9 cellular contexts compared by ENCODE assay signal in the genomic region with DNA sequence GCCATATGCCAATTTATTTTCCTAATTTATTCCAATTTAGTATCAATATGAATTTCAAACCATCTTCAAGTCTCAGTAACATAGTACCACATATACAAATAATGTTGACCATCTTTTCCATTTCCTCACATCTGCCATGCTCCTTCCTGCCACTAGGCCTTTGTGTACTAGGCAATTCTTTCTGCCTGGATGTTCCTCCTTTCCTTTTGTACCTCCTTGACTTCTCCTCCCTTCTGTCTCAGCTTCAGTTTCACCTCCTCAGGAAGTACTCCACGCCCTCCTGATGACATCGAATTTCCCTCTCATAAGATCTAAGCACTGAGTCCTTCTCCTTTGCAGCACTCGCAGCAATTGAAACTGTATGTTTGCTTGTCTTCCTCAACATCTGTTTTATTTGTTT. TPM values are rescaled to one million over a fixed set of nuclear protein-coding genes. Genes with fewer than 3 reads are reported as not detected.
DNase-seq lines count a peak whose midpoint lies in the region; ATAC-seq, FAIRE-seq and TF ChIP-seq lines count a peak whose summit lies in the region.
"Had no signal": no experiment of that assay in that cellular context is flagged by ENCODE, and none has a peak within 500 bp of the region (broad histone marks: within the 10 kb centered on the region; RNA-seq: fewer than 3 reads in every experiment).

No MANE protein-coding gene starts in this region.

- no peaks in the 10 kb centered on the region for H3K36me3 Mint-ChIP-seq in activated T-helper 1 cell treated with anti-CD3 and anti-CD28 coated beads, Interleukin-12 subunit alpha, Interleukin-12 subunit beta, Interleukin-2, Interleukin-4 antibody, amounts not matched to agents 30 ng/mL and 10 ng/mL and 1 ng/mL, durations not matched to agents 14 hours and 24 hours and 36 hours (ENCODE audit: low read depth)

- no peak overlapping the region for H3K4me2 ChIP-seq in HepG2 (ENCODE audit: low read depth, low read length)

- 72% methylated on average over 3 of the region's 3 CpGs for WGBS in liver
- WGBS in HepG2 (ENCODE audit: low lambda C conversion rate) = 14% methylated on average over 3 of the region's 3 CpGs

- in situ Hi-C loops in HepG2 (cut with HindIII; ENCODE audit: extremely low pct_ligation_motif_present, low pct_unique_long_range_greater_than_20kb) = no loop called here

- no peak overlapping the region for H3K4me3 Mint-ChIP-seq in activated T-helper 1 cell treated with anti-CD3 and anti-CD28 coated beads, Interleukin-12 subunit alpha, Interleukin-12 subunit beta, Interleukin-2, Interleukin-4 antibody, amounts not matched to agents 30 ng/mL and 10 ng/mL and 1 ng/mL, durations not matched to agents 14 hours and 24 hours and 36 hours

- H3K9me3 ChIP-seq in liver (ENCODE audit: control insufficient read depth in 4 of 4, low read length in 3 of 4) (no peaks in the 10 kb centered on the region), HepG2 (ENCODE audit: low read length) (no peaks in the 10 kb centered on the region)

- H3K27me3 ChIP-seq in liver (ENCODE audit: control insufficient read depth in 4 of 4, insufficient read depth in 4 of 4, low read length in 3 of 4) (no peaks in the 10 kb centered on the region), HepG2 (ENCODE audit: control insufficient read depth in 1 of 2, insufficient read depth in 2 of 2, low read length in 2 of 2) (no peaks in the 10 kb centered on the region; a peak in 1 of 5 replicates)

- BruUV-seq in HepG2 (replicated peaks; lab: Mats Ljungman, UMichigan) = no TSS peak

- H3K4me3 ChIP-seq in liver (ENCODE audit: low read depth in 1 of 3, low read length in 3 of 3) (no peak overlapping the region), HepG2 (replicated peaks in 1 of 3; ENCODE audit: insufficient read depth in 1 of 3, low read depth in 2 of 3, low read length in 3 of 3) (no peak overlapping the region)

- DNase-seq in HepG2 (ENCODE audit: low spot score) (no peak), left lobe of liver (ENCODE audit: low spot score) (no peak), activated gamma-delta T cell treated with Interleukin-2 at 50 U/mL for 16 hours (no peak), NCI-H510A (lab: John Stamatoyannopoulos, UW) (no peak), COR-L47 (lab: John Stamatoyannopoulos, UW) (no peak)
- DNase-seq in activated T-helper 1 cell treated with anti-CD3 and anti-CD28 coated beads, Interleukin-12 subunit alpha, Interleukin-12 subunit beta, Interleukin-2, Interleukin-4 antibody, amounts not matched to agents 30 ng/mL and 10 ng/mL and 1 ng/mL, durations not matched to agents 14 hours and 24 hours and 36 hours (ENCODE audit: low spot score) = no peak
- DNase-seq in NK-92 treated with Interleukin-12 subunit alpha and Interleukin-12 subunit beta, amount 100 ng/mL, for 24 hours (lab: John Stamatoyannopoulos, UW) = no peak

- no peaks in the 10 kb centered on the region for H3K36me3 ChIP-seq in liver (ENCODE audit: control insufficient read depth in 4 of 4, insufficient read depth in 3 of 4, low read depth in 1 of 4, low read length in 3 of 4)
- H3K36me3 ChIP-seq in HepG2 (replicated peaks in 1 of 2; ENCODE audit: control insufficient read depth in 1 of 2, insufficient read depth in 2 of 2, low read length in 2 of 2) = no peaks in the 10 kb centered on the region

- intact Hi-C loops in HepG2 (cut with micrococcal nuclease; ENCODE audit: unreplicated experiment) = no loop called here
- intact Hi-C loops in activated T-helper 1 cell treated with anti-CD3 and anti-CD28 coated beads, Interleukin-12 subunit alpha, Interleukin-12 subunit beta, Interleukin-2, Interleukin-4 antibody, amounts not matched to agents 30 ng/mL and 10 ng/mL and 1 ng/mL, durations not matched to agents 14 hours and 24 hours and 36 hours (cut with micrococcal nuclease) = loop anchor here (2.0 to 5.0 kb wide), 2 partner anchors 44 to 53 kb away; a partner anchor contains a TSS

- peak in 1 of 2 donors; percentile 51 for TF ChIP-seq RAD21 in liver (IDR thresholded peaks at IDR 0.05)
- TF ChIP-seq RAD21 in HepG2 (CRISPR knock-in tag; IDR thresholded peaks at IDR 0.05) = no peak

- TF ChIP-seq CTCF in liver (IDR thresholded peaks at IDR 0.05; ENCODE audit: low read depth, low read length, missing input control) = no peak
- no peak for TF ChIP-seq CTCF in HepG2 (CRISPR knock-in tag; IDR thresholded peaks at IDR 0.05)

- peak overlapping the region; percentile 67 for H3K27ac Mint-ChIP-seq in activated T-helper 1 cell treated with anti-CD3 and anti-CD28 coated beads, Interleukin-12 subunit alpha, Interleukin-12 subunit beta, Interleukin-2, Interleukin-4 antibody, amounts not matched to agents 30 ng/mL and 10 ng/mL and 1 ng/mL, durations not matched to agents 14 hours and 24 hours and 36 hours

- H3K4me1 ChIP-seq in liver (ENCODE audit: control insufficient read depth in 4 of 4, insufficient read depth in 4 of 4, low read length in 3 of 4) (peaks cover 0 to 6% (median 4%) of the 10 kb centered on the region in 4 donors), HepG2 (ENCODE audit: insufficient read depth, low read length) (no peaks in the 10 kb centered on the region)

- TF ChIP-seq EP300 in HepG2 (IDR thresholded peaks at IDR 0.05; ENCODE audit: low read depth in 2 of 2, low read length in 2 of 2) = no peak
- no peak for TF ChIP-seq EP300 in HepG2 (CRISPR knock-in tag; IDR thresholded peaks at IDR 0.05; ENCODE audit: borderline replicate concordance)

- no peaks in the 10 kb centered on the region for H4K20me1 ChIP-seq in HepG2 (ENCODE audit: insufficient read depth, low read length)

- POLR2A ChIA-PET in HepG2 (lab: Yijun Ruan, JAX) = no interaction called here

- FAIRE-seq in HepG2 (lab: Jason Lieb, UNC) = no peak
- FAIRE-seq: D721Med had no signal

- H3K27ac ChIP-seq in liver (ENCODE audit: low read depth in 1 of 2, low read length in 2 of 2) (peak overlapping the region; percentile 36 to 58), HepG2 (ENCODE audit: extremely low read length, insufficient read depth, low read length) (no peak overlapping the region)

- no peak overlapping the region for H2AFZ ChIP-seq in HepG2 (ENCODE audit: low read length)

- H3K4me1 Mint-ChIP-seq in activated T-helper 1 cell treated with anti-CD3 and anti-CD28 coated beads, Interleukin-12 subunit alpha, Interleukin-12 subunit beta, Interleukin-2, Interleukin-4 antibody, amounts not matched to agents 30 ng/mL and 10 ng/mL and 1 ng/mL, durations not matched to agents 14 hours and 24 hours and 36 hours (ENCODE audit: low read depth) = peaks cover 44% of the 10 kb centered on the region

- H3K9ac ChIP-seq in liver (ENCODE audit: low read depth in 1 of 2, low read length in 2 of 2) = no peak overlapping the region
- no peak overlapping the region for H3K9ac ChIP-seq in HepG2 (ENCODE audit: insufficient read depth, low read depth, low read length)

- no peak for TF ChIP-seq POLR2A in HepG2 (IDR thresholded peaks at IDR 0.05; ENCODE audit: insufficient read depth in 1 of 2, low read depth in 2 of 2, low read length in 2 of 2)

- H3K27me3 Mint-ChIP-seq in activated T-helper 1 cell treated with anti-CD3 and anti-CD28 coated beads, Interleukin-12 subunit alpha, Interleukin-12 subunit beta, Interleukin-2, Interleukin-4 antibody, amounts not matched to agents 30 ng/mL and 10 ng/mL and 1 ng/mL, durations not matched to agents 14 hours and 24 hours and 36 hours (ENCODE audit: insufficient read depth) = peaks cover 3% of the 10 kb centered on the region

- ATAC-seq in HepG2 = no peak
- peak; percentile 22 for ATAC-seq in left lobe of liver

- no peaks in the 10 kb centered on the region for H3K9me3 Mint-ChIP-seq in activated T-helper 1 cell treated with anti-CD3 and anti-CD28 coated beads, Interleukin-12 subunit alpha, Interleukin-12 subunit beta, Interleukin-2, Interleukin-4 antibody, amounts not matched to agents 30 ng/mL and 10 ng/mL and 1 ng/mL, durations not matched to agents 14 hours and 24 hours and 36 hours

- no peaks in the 10 kb centered on the region for H3K79me2 ChIP-seq in HepG2 (ENCODE audit: insufficient read depth, low read length)

- CTCF ChIA-PET in HepG2 (lab: Yijun Ruan, JAX; ENCODE audit: low intra/inter-chr PET ratio, low total read pairs) = no interaction called here

TF ChIP-seq in liver, 16 proteins besides CTCF, POLR2A, EP300 and RAD21 (continues in another document):
- no peak for TF ChIP-seq TAF1 (conservative IDR thresholded peaks at IDR 0.05)
- no peak for TF ChIP-seq NR2F2 (IDR thresholded peaks at IDR 0.05)

TF ChIP-seq in HepG2, 621 proteins besides CTCF, POLR2A, EP300 and RAD21 (continues in another document):
- TF ChIP-seq RFXAP (CRISPR knock-in tag; IDR thresholded peaks at IDR 0.05; ENCODE audit: borderline replicate concordance) = no peak

RNA-seq across cellular contexts. Expression of a gene that starts 53.9 kb away (rescaled TPM):
- 10 to 100 TPM in 1 of 2 donors, 1 to 10 TPM in 1; 9.5 to 15.9 TPM for total RNA-seq in liver
- polyA plus RNA-seq in liver = 10 to 100 TPM in 1 of 2 donors, 1 to 10 TPM in 1; 2.8 to 10.8 TPM
- 0.02 TPM in 1 of 2 replicates, not detected in the other for total RNA-seq in HepG2 (2016; rRNA removed; fragmentation: Illumina TruSeq; extraction: Trizol)
- not detected in 2 replicates for total RNA-seq in HepG2 (2016; cell fraction: cytosol; rRNA removed; fragmentation: Illumina TruSeq; extraction: Trizol; ENCODE audit: low read depth)
- 0.04 TPM in 1 of 2 replicates, not detected in the other for total RNA-seq in HepG2 (2016; cell fraction: insoluble cytoplasmic fraction; rRNA removed; fragmentation: Illumina TruSeq; extraction: Trizol)
- not detected in 2 replicates for total RNA-seq in HepG2 (2016; cell fraction: membrane; rRNA removed; fragmentation: Illumina TruSeq; extraction: Trizol)
- 0.09 and 0.16 TPM in 2 replicates for total RNA-seq in HepG2 (2016; cell fraction: nucleus; rRNA removed; fragmentation: Illumina TruSeq; extraction: Trizol)
- 0.01 TPM in 1 of 2 replicates, not detected in the other for polyA plus RNA-seq in HepG2 (2011; rRNA removed)
- polyA plus RNA-seq in HepG2 (2011; cell fraction: cytosol; rRNA removed) = 0.03 TPM in 1 of 2 replicates, not detected in the other
- 0.14 TPM in 1 of 2 replicates, not detected in the other for polyA plus RNA-seq in HepG2 (2011; cell fraction: nucleus; rRNA removed)
- not detected in 2 replicates for polyA plus RNA-seq in HepG2 (2012)
- polyA plus RNA-seq in HepG2 (2016; cell fraction: cytosol; fragmentation: Illumina TruSeq; extraction: Trizol; ENCODE audit: low read depth) = not detected in 2 replicates
- polyA plus RNA-seq in HepG2 (2016; cell fraction: insoluble cytoplasmic fraction; fragmentation: Illumina TruSeq; extraction: Trizol; ENCODE audit: low read depth) = not detected in 2 replicates
- polyA plus RNA-seq in HepG2 (2016; cell fraction: membrane; fragmentation: Illumina TruSeq; extraction: Trizol; ENCODE audit: low read depth) = not detected in 2 replicates
- 0.11 and 0.12 TPM in 2 replicates for polyA plus RNA-seq in HepG2 (2016; cell fraction: nucleus; fragmentation: Illumina TruSeq; extraction: Trizol; ENCODE audit: insufficient read depth, low read depth)
- polyA minus RNA-seq in HepG2 (2011; rRNA and poly(A)+ RNA removed; ENCODE audit: low replicate concordance) = 0.02 and 0.61 TPM in 2 replicates
- polyA minus RNA-seq in HepG2 (2011; cell fraction: cytosol; rRNA and poly(A)+ RNA removed) = not detected in 2 replicates
- 0.13 and 0.25 TPM in 2 replicates for polyA minus RNA-seq in HepG2 (2011; cell fraction: nucleus; rRNA and poly(A)+ RNA removed)
- 0.44 and 0.47 TPM in 2 replicates for total RNA-seq in activated T-helper 1 cell treated with anti-CD3 and anti-CD28 coated beads, Interleukin-12 subunit alpha, Interleukin-12 subunit beta, Interleukin-2, Interleukin-4 antibody, amounts not matched to agents 30 ng/mL and 10 ng/mL and 1 ng/mL, durations not matched to agents 14 hours and 24 hours and 36 hours
- total RNA-seq in left lobe of liver = 5.1 TPM
